Comparison of ENCODE assay signal across 21 cellular contexts in genomic region chr10:95532536-95532935, GRCh38. TPM values are rescaled to one million over a fixed set of nuclear protein-coding genes. Genes with fewer than 3 reads are reported as not detected.
DNase-seq lines count a peak whose midpoint lies in the region; ATAC-seq and TF ChIP-seq lines count a peak whose summit lies in the region.
"Had no signal": no experiment of that assay in that cellular context is flagged by ENCODE, and none has a peak within 500 bp of the region (broad histone marks: within the 10 kb centered on the region; RNA-seq: fewer than 3 reads in every experiment).

No MANE protein-coding gene starts in this region.

- no peak for TF ChIP-seq CTCF in left ventricle myocardium inferior (IDR thresholded peaks at IDR 0.05; ENCODE audit: borderline replicate concordance)

- H3K9me3 ChIP-seq in left ventricle myocardium inferior (replicated peaks), result no peaks in the 10 kb centered on the region
- H3K9me3 ChIP-seq: body of pancreas had no signal

- DNase-seq in left ventricle myocardium inferior (no peak), left cardiac atrium (no peak), NCI-H2227 treated with DMSO at 0.1 percent for 48 hours (lab: John Stamatoyannopoulos, UW) (no peak)
- DNase-seq: activated CD4-positive, alpha-beta T cell treated with anti-CD3 and anti-CD28 coated beads for 1 hour; activated gamma-delta T cell; body of pancreas; effector CD4-positive, alpha-beta T cell; IMR-90; kidney; NCI-H146; NCI-H526; stimulated activated CD4-positive, alpha-beta T cell treated with anti-CD3 and anti-CD28 coated beads, Interleukin-4, amount 100 ng/mL, for 1 hour; stimulated activated naive B cell treated with anti-CD40 and anti-IgM and Interleukin-4, amounts not matched to agents 10 μg/mL and 1 μg/mL and 100 μg/mL, for 72 hours; T-helper 1 cell had no signal

- H3K9ac ChIP-seq in rectal smooth muscle tissue (ENCODE audit: low read length), result no peak overlapping the region

- no peak for ATAC-seq in left cardiac atrium
- peak; percentile 63 for ATAC-seq in esophagus mucosa
- no peak for ATAC-seq in GM21825 (IDR thresholded peaks at IDR 0.05; ENCODE audit: unreplicated experiment)
- ATAC-seq in GM21526 (IDR thresholded peaks at IDR 0.05; ENCODE audit: low FRiP score, unreplicated experiment), result no peak
- no peak for ATAC-seq in GM19463 (IDR thresholded peaks at IDR 0.05; ENCODE audit: unreplicated experiment)
- ATAC-seq: body of pancreas, GM23338 had no signal

- H3K36me3 ChIP-seq in left ventricle myocardium inferior (no peaks in the 10 kb centered on the region), rectal smooth muscle tissue (ENCODE audit: control insufficient read depth, insufficient read depth, low read length) (no peaks in the 10 kb centered on the region)

- H3K27ac ChIP-seq in left ventricle myocardium inferior (replicated peaks), result peak overlapping the region; percentile 57
- H3K27ac ChIP-seq in rectal smooth muscle tissue (ENCODE audit: low read depth, low read length), result peak overlapping the region; percentile 99
- H3K27ac ChIP-seq: body of pancreas had no signal

- H3K27me3 ChIP-seq in left ventricle myocardium inferior (ENCODE audit: low read depth) (no peaks in the 10 kb centered on the region), rectal smooth muscle tissue (ENCODE audit: control insufficient read depth, insufficient read depth, low read length) (no peaks in the 10 kb centered on the region)
- H3K27me3 ChIP-seq: body of pancreas had no signal

- intact Hi-C loops in left ventricle myocardium inferior (cut with micrococcal nuclease) (no loop called here), left cardiac atrium (cut with DNase I) (no loop called here)

- no peak overlapping the region for H3K4me3 ChIP-seq in left ventricle myocardium inferior
- H3K4me3 ChIP-seq in rectal smooth muscle tissue (ENCODE audit: low read length), result no peak overlapping the region
- H3K4me3 ChIP-seq: body of pancreas, GM23338, lung had no signal

- H3K4me1 ChIP-seq in left ventricle myocardium inferior, result peaks cover 100% of the 10 kb centered on the region
- H3K4me1 ChIP-seq in rectal smooth muscle tissue (ENCODE audit: control insufficient read depth, insufficient read depth, low read length), result peaks cover 90% of the 10 kb centered on the region

RNA-seq across cellular contexts. Expression of gene SORBS1, which starts 28.6 kb away (rescaled TPM):
- total RNA-seq in left ventricle myocardium inferior (896 TPM), left cardiac atrium (100 to 1,000 TPM; 465 to 617 TPM), esophagus mucosa (23.2 TPM)

Comparison
In these comparisons a context has a peak if more than half of its experiments do, and no peak if none do; other contexts are left out.
1. RNA of gene SORBS1, which starts 28.6 kb away (total RNA-seq): 896 TPM in left ventricle myocardium inferior (single experiment) and 465 to 617 TPM in left cardiac atrium; 23.2 TPM in esophagus mucosa (single experiment); every median in the first group is over 10 times any median in the second.